ENCODE assay signal across 12 cellular contexts in the genomic region with DNA sequence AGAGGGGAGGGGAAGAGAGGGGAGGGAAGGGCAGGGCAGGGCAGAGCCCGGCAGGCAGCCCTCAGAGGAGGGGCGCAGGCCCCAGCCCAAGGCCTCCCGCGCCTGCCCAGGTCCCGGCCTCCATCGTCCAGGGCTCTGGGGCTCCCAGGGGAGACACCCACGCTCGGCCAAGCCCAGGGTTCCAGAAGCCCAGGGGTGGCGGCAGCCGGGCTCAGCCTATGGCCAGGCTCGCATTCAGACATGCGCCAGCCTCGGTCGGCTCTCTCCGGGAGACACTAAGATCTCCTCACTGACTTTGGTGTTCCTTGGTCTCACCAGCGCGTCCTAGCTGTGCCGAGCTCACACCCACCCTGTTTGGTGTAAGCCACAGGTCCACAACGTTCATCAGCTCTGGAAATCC. TPM values are rescaled to one million over a fixed set of nuclear protein-coding genes. Genes with fewer than 3 reads are reported as not detected.
A peak's percentile ranks its signal among the peaks of the same experiment; 100 is the strongest.
DNase-seq lines count a peak whose midpoint lies in the region; TF ChIP-seq lines count a peak whose summit lies in the region.
"Had no signal": no experiment of that assay in that cellular context is flagged by ENCODE, and none has a peak within 500 bp of the region (broad histone marks: within the 10 kb centered on the region; RNA-seq: fewer than 3 reads in every experiment).

No MANE protein-coding gene starts in this region.

- H3K27ac ChIP-seq in breast epithelium, result peak overlapping the region; percentile 75 to 80
- no peak overlapping the region for H3K27ac ChIP-seq in mammary epithelial cell (ENCODE audit: insufficient read depth, low read depth, low read length)
- peak overlapping the region; percentile 2 to 66 (median 20) for H3K27ac ChIP-seq in stomach
- H3K27ac ChIP-seq in PC-9, result no peak overlapping the region

- H3K9me2 ChIP-seq in PC-9 (ENCODE audit: insufficient read depth), result no peaks in the 10 kb centered on the region

- no peak for TF ChIP-seq EP300 in stomach (IDR thresholded peaks at IDR 0.05)

- H4K20me1 ChIP-seq in mammary epithelial cell (ENCODE audit: insufficient read depth, low read length) (no peaks in the 10 kb centered on the region), PC-9 (ENCODE audit: insufficient read depth) (no peaks in the 10 kb centered on the region)

- peaks cover 24 to 40% of the 10 kb centered on the region in 2 donors for H3K4me1 ChIP-seq in breast epithelium
- peaks cover 20% of the 10 kb centered on the region for H3K4me1 ChIP-seq in mammary epithelial cell (ENCODE audit: insufficient read depth, low read length)
- H3K4me1 ChIP-seq in stomach, result peaks cover 42 to 60% (median 47%) of the 10 kb centered on the region in 4 donors
- H3K4me1 ChIP-seq in PC-9 (replicated peaks; ENCODE audit: insufficient read depth), result peaks cover 39% of the 10 kb centered on the region

- POLR2A ChIA-PET in PC-9 (lab: Charles Lee; ENCODE audit: unreplicated experiment), result no interaction called here

- BruUV-seq in mammary epithelial cell (replicated peaks; lab: Mats Ljungman, UMichigan) (no TSS peak), PC-9 (replicated peaks; lab: Mats Ljungman, UMichigan) (no TSS peak)

- DNase-seq in breast epithelium (ENCODE audit: low spot score in 2 of 2), result no peak
- DNase-seq in mammary epithelial cell, result no peak
- DNase-seq in iPS-NIHi11 (ENCODE audit: low spot score), result peak; percentile 4
- DNase-seq in stomach, result no peak
- no peak for DNase-seq in effector CD4-positive, alpha-beta T cell
- no peak for DNase-seq in PC-9
- DNase-seq: activated B cell treated with CpG ODN at 0.5 μM for 24 hours, NCI-H2227 treated with DMSO at 0.1 percent for 48 hours, SHP77 treated with DMSO at 0.1 percent for 48 hours had no signal

- TF ChIP-seq POLR2A in breast epithelium (IDR thresholded peaks at IDR 0.05) (no peak), stomach (IDR thresholded peaks at IDR 0.05) (no peak)

- H3K27me3 ChIP-seq in breast epithelium (no peaks in the 10 kb centered on the region), mammary epithelial cell (ENCODE audit: insufficient read depth, low read length) (no peaks in the 10 kb centered on the region), stomach (peaks cover 0 to 29% (median 4%) of the 10 kb centered on the region in 3 donors), PC-9 (ENCODE audit: insufficient read depth, low read depth) (no peaks in the 10 kb centered on the region)
- H3K27me3 ChIP-seq: pancreas had no signal

- H3F3A ChIP-seq in PC-9 (ENCODE audit: insufficient read depth, low read depth), result peaks cover 18% of the 10 kb centered on the region; the same call in 1 of the 2 replicates

- H3K79me2 ChIP-seq in mammary epithelial cell (ENCODE audit: insufficient read depth, low read length), result no peaks in the 10 kb centered on the region
- H3K79me2 ChIP-seq in PC-9 (ENCODE audit: low read depth), result no peaks in the 10 kb centered on the region

- H3K36me3 ChIP-seq in breast epithelium (no peaks in the 10 kb centered on the region), mammary epithelial cell (ENCODE audit: insufficient read depth, low read length) (no peaks in the 10 kb centered on the region), stomach (no peaks in the 10 kb centered on the region), PC-9 (ENCODE audit: low read depth) (no peaks in the 10 kb centered on the region)
- H3K36me3 ChIP-seq: pancreas had no signal

- intact Hi-C loops in breast epithelium (cut with DNase I; ENCODE audit: low total_unique reads), result no loop called here
- intact Hi-C loops in mammary epithelial cell (cut with micrococcal nuclease), result no loop called here
- intact Hi-C loops in stomach (cut with DNase I; ENCODE audit: low total_unique reads), result no loop called here
- intact Hi-C loops in PC-9 (cut with micrococcal nuclease; ENCODE audit: unreplicated experiment), result no loop called here

- no peak overlapping the region for H3K4me2 ChIP-seq in mammary epithelial cell (ENCODE audit: insufficient read depth, low read depth, low read length)
- H3K4me2 ChIP-seq in PC-9, result no peak overlapping the region

- no peak for TF ChIP-seq CTCF in breast epithelium (IDR thresholded peaks at IDR 0.05)
- no peak for TF ChIP-seq CTCF in mammary epithelial cell (conservative IDR thresholded peaks at IDR 0.05 in 1 of 2, IDR thresholded peaks at IDR 0.05 in 1 of 2; ENCODE audit: extremely low read depth in 1 of 2, insufficient read depth in 1 of 2, low read depth in 1 of 2, low read length in 2 of 2)
- no peak for TF ChIP-seq CTCF in stomach (IDR thresholded peaks at IDR 0.05)
- TF ChIP-seq CTCF in PC-9 (conservative IDR thresholded peaks at IDR 0.05), result no peak

- dilution Hi-C loops in mammary epithelial cell (cut with HindIII; ENCODE audit: low sequenced_read_pairs), result no loop called here

- CTCF ChIA-PET in mammary epithelial cell (lab: Charles Lee; ENCODE audit: low non-redundant PET), result no interaction called here
- CTCF ChIA-PET in PC-9 (lab: Charles Lee), result no interaction called here

- no peak overlapping the region for H3K9ac ChIP-seq in mammary epithelial cell (ENCODE audit: insufficient read depth, low read length)

- no peak overlapping the region for H2AFZ ChIP-seq in mammary epithelial cell (ENCODE audit: low read depth, low read length)
- H2AFZ ChIP-seq in PC-9, result no peak overlapping the region

- WGBS in mammary epithelial cell (ENCODE audit: low coverage, missing lambda C conversion rate), result 14% methylated on average over 1 of the region's 19 CpGs
- 75 to 85% (median 81%) methylated on average over 12 to 18 of the region's 19 CpGs for WGBS in stomach, 5 donors

- in situ Hi-C loops in mammary epithelial cell (cut with MboI; ENCODE audit: low sequenced_read_pairs in 2 of 2), result no loop called here

- H3K9me3 ChIP-seq in breast epithelium (no peaks in the 10 kb centered on the region), mammary epithelial cell (replicated peaks; ENCODE audit: insufficient read depth, low read length) (no peaks in the 10 kb centered on the region), stomach (no peaks in the 10 kb centered on the region), PC-9 (ENCODE audit: insufficient read depth, low read depth) (no peaks in the 10 kb centered on the region)
- H3K9me3 ChIP-seq: pancreas had no signal

- no peak overlapping the region for H3K4me3 ChIP-seq in breast epithelium
- no peak overlapping the region for H3K4me3 ChIP-seq in mammary epithelial cell (replicated peaks in 1 of 3; ENCODE audit: insufficient read depth in 1 of 3, low read depth in 2 of 3, low read length in 3 of 3)
- no peak overlapping the region for H3K4me3 ChIP-seq in stomach
- H3K4me3 ChIP-seq in PC-9, result no peak overlapping the region

RNA-seq across cellular contexts. Expression of a gene that starts 7.1 kb away (rescaled TPM):
- total RNA-seq in breast epithelium, result 10 to 100 TPM; 10.2 to 16.0 (median 12.2) TPM
- 1 to 10 TPM; 3.1 to 7.5 TPM for total RNA-seq in mammary epithelial cell
- 3.6 TPM for polyA plus RNA-seq in mammary epithelial cell
- 9.3 TPM for polyA minus RNA-seq in mammary epithelial cell
- total RNA-seq in stomach, result 10 to 100 TPM in 1 of 5 donors, 1 to 10 TPM in 2, under 1 TPM in 1, not detected in 1; 0.89 to 13.6 (median 4.7) TPM
- polyA plus RNA-seq in stomach, result 10 to 100 TPM in 2 of 3 donors, 1 to 10 TPM in 1; 8.7 to 13.5 (median 13.3) TPM
- total RNA-seq in PC-9 (2021), result 14.7 and 18.9 TPM in 2 replicates

RNA-seq across cellular contexts. Expression of a gene that starts 7.3 kb away (rescaled TPM):
- total RNA-seq in breast epithelium (10 to 100 TPM; 13.0 to 44.8 (median 35.7) TPM), mammary epithelial cell (10 to 100 TPM; 11.3 to 27.3 TPM), stomach (10 to 100 TPM; 11.4 to 37.7 (median 21.1) TPM), PC-9 (2021) (56.6 and 65.9 TPM in 2 replicates)
- polyA plus RNA-seq in mammary epithelial cell (4.2 TPM), stomach (10 to 100 TPM in 2 of 3 donors, 1 to 10 TPM in 1; 7.6 to 64.8 (median 24.8) TPM)
- 1.2 TPM for polyA minus RNA-seq in mammary epithelial cell
- total RNA-seq: activated B cell treated with CpG ODN at 0.5 μM for 24 hours had no signal

RNA-seq across cellular contexts. Expression of a gene that starts 21.1 kb away (rescaled TPM):
- 100 to 1,000 TPM; 127 to 149 (median 147) TPM for total RNA-seq in breast epithelium
- total RNA-seq in mammary epithelial cell, result 100 to 1,000 TPM in 1 of 2 donors, 10 to 100 TPM in 1; 56.7 to 115 TPM
- 157 TPM for polyA plus RNA-seq in mammary epithelial cell
- 119 TPM for polyA minus RNA-seq in mammary epithelial cell
- 100 to 1,000 TPM in 2 of 5 donors, 10 to 100 TPM in 3; 53.9 to 116 (median 82.9) TPM for total RNA-seq in stomach
- polyA plus RNA-seq in stomach, result 100 to 1,000 TPM; 136 to 187 (median 150) TPM
- total RNA-seq in PC-9 (2021), result 90.5 and 90.8 TPM in 2 replicates

RNA-seq across cellular contexts. Expression of a gene that starts 21.3 kb away (rescaled TPM):
- total RNA-seq in breast epithelium, result 1 to 10 TPM; 1.9 to 8.5 (median 4.3) TPM
- total RNA-seq in mammary epithelial cell, result 1 to 10 TPM; 1.8 to 4.6 TPM
- polyA plus RNA-seq in mammary epithelial cell, result 2.6 TPM
- 0.26 TPM for polyA minus RNA-seq in mammary epithelial cell
- 1 to 10 TPM in 2 of 5 donors, under 1 TPM in 1, not detected in 2; 0.55 to 5.2 (median 1.3) TPM for total RNA-seq in stomach
- 1 to 10 TPM in 1 of 3 donors, under 1 TPM in 2; 0.25 to 2.3 (median 0.92) TPM for polyA plus RNA-seq in stomach
- 4.0 and 4.2 TPM in 2 replicates for total RNA-seq in PC-9 (2021)
- total RNA-seq: cerebellum had no signal
- polyA plus RNA-seq: AG04450 had no signal

RNA-seq across cellular contexts. Expression of a gene that starts 29.0 kb away (rescaled TPM):
- 100 to 1,000 TPM; 170 to 325 (median 285) TPM for total RNA-seq in breast epithelium
- total RNA-seq in mammary epithelial cell, result 100 to 1,000 TPM; 103 to 140 TPM
- polyA plus RNA-seq in mammary epithelial cell, result 64.9 TPM
- polyA minus RNA-seq in mammary epithelial cell, result 21.9 TPM
- total RNA-seq in stomach, result 100 to 1,000 TPM; 265 to 739 (median 422) TPM
- polyA plus RNA-seq in stomach, result 100 to 1,000 TPM in 1 of 3 donors, 10 to 100 TPM in 2; 33.4 to 166 (median 34.7) TPM
- 162 and 183 TPM in 2 replicates for total RNA-seq in PC-9 (2021)

Comparison
In these comparisons a context has a peak if more than half of its experiments do, and no peak if none do; other contexts are left out.
1. H3K27ac ChIP-seq: peak in breast epithelium (2 of 2) and stomach (5 of 5); none in mammary epithelial cell (single experiment) and PC-9 (single experiment).